In genomic region chr15:71114887-71115566, GRCh38 we compare ENCODE assay signal across 8 cellular contexts. TPM values are rescaled to one million over a fixed set of nuclear protein-coding genes. Genes with fewer than 3 reads are reported as not detected.
DNase-seq lines count a peak whose midpoint lies in the region; ATAC-seq and TF ChIP-seq lines count a peak whose summit lies in the region.

TSS of gene THSD4 (plus strand) at chr15:71115471.

- peak; percentile 55 for ATAC-seq in HG02623 (IDR thresholded peaks at IDR 0.05; ENCODE audit: unreplicated experiment)
- ATAC-seq in right lobe of liver: peak; percentile 85 to 89 (median 85)

- TF ChIP-seq CTCF in GM10266 (IDR thresholded peaks at IDR 0.05; ENCODE audit: control insufficient read depth, insufficient read depth, low read depth, missing control alignments) (peak; percentile 81), right lobe of liver (IDR thresholded peaks at IDR 0.05) (peak; percentile 95 to 98 (median 97))

- H3K4me1 ChIP-seq in right lobe of liver: peaks cover 0 to 18% (median 2%) of the 10 kb centered on the region in 4 donors

- H3K27ac ChIP-seq in right lobe of liver: peak within 1 kb of the TSS; percentile 22 to 79 (median 74)

- intact Hi-C loops in right lobe of liver (cut with DNase I): loop anchor here in 1 of 2 donors (10.0 kb wide), 1 partner anchor 330 kb away; no protein-coding TSS in a partner anchor

- peak; percentile 53 for TF ChIP-seq POLR2A in right lobe of liver (IDR thresholded peaks at IDR 0.05)

- H3K9me3 ChIP-seq in right lobe of liver: no peaks in the 10 kb centered on the region

- DNase-seq in GM10266 (ENCODE audit: extremely low spot score): peak; percentile 92
- DNase-seq in NCI-H1930 (lab: John Stamatoyannopoulos, UW): peak; percentile 46 to 53
- DNase-seq in activated CD4-positive, alpha-beta T cell treated with anti-CD3 and anti-CD28 coated beads for 48 hours: peak; percentile 79
- peak in 1 of 2 donors; percentile 72 for DNase-seq in dermis microvascular lymphatic vessel endothelial cell (ENCODE audit: low read depth in 2 of 2)
- peak; percentile 75 to 82 (median 82) for DNase-seq in right lobe of liver
- DNase-seq in stimulated activated CD4-positive, alpha-beta T cell treated with anti-CD3 and anti-CD28 coated beads, TNF-alpha, amount 100 ng/mL, for 4 hours (ENCODE audit: low read depth in 3 of 3): peak; percentile 14 to 32 (median 28)
- no peak for DNase-seq in NK-92 (lab: John Stamatoyannopoulos, UW; ENCODE audit: unreplicated experiment)

- no peaks in the 10 kb centered on the region for H3K27me3 ChIP-seq in right lobe of liver

- peak within 1 kb of the TSS; percentile 62 to 78 (median 74) for H3K4me3 ChIP-seq in right lobe of liver

- WGBS in right lobe of liver (ENCODE audit: insufficient coverage, low coverage, low lambda C conversion rate, missing lambda C conversion rate): 39% methylated on average over 14 of the region's 52 CpGs

- H3K36me3 ChIP-seq in right lobe of liver: no peaks in the 10 kb centered on the region

RNA-seq across cellular contexts. Expression of gene THSD4, which starts in this region (rescaled TPM):
- total RNA-seq in dermis microvascular lymphatic vessel endothelial cell (13.1 and 25.4 TPM in 2 replicates), right lobe of liver (10 to 100 TPM in 4 of 6 experiments, 1 to 10 TPM in 2; 5.2 to 21.8 (median 13.7) TPM)
